ENCODE assay signal across 1 cellular context in genomic region chr3:178709047-178709446, GRCh38.
TF ChIP-seq lines count a peak whose summit lies in the region.

No MANE protein-coding gene starts in this region.

TF ChIP-seq in IMR-90, 13 proteins besides CTCF, POLR2A, EP300 and RAD21 (continued from another document):
- TF ChIP-seq MAFK (IDR thresholded peaks at IDR 0.05; ENCODE audit: low read depth, low read length) (no peak), NFE2L2 (IDR thresholded peaks at IDR 0.05; ENCODE audit: low read depth, low read length) (no peak), USF2 (IDR thresholded peaks at IDR 0.05; ENCODE audit: low read depth, low read length) (no peak), RCOR1 (IDR thresholded peaks at IDR 0.05; ENCODE audit: insufficient replicate concordance, low read length) (no peak), FOS (IDR thresholded peaks at IDR 0.05; ENCODE audit: low read depth, low read length) (no peak), CHD1 (IDR thresholded peaks at IDR 0.05; ENCODE audit: low read depth, low read length) (no peak), SMC3 (IDR thresholded peaks at IDR 0.05; ENCODE audit: low read depth, low read length) (no peak), RFX5 (IDR thresholded peaks at IDR 0.05; ENCODE audit: low read depth, low read length) (no peak), MXI1 (IDR thresholded peaks at IDR 0.05; ENCODE audit: borderline replicate concordance, low read depth, low read length) (no peak)
